In genomic region chr1:188027613-188028012, GRCh38 we compare ENCODE assay signal across 10 cellular contexts.
A peak's percentile ranks its signal among the peaks of the same experiment; 100 is the strongest.
DNase-seq lines count a peak whose midpoint lies in the region; ATAC-seq and TF ChIP-seq lines count a peak whose summit lies in the region.
"Had no signal": no experiment of that assay in that cellular context is flagged by ENCODE, and none has a peak within 500 bp of the region (broad histone marks: within the 10 kb centered on the region; RNA-seq: fewer than 3 reads in every experiment).

No MANE protein-coding gene starts in this region.

- CTCF ChIA-PET in BJ (lab: Yijun Ruan, JAX), result no interaction called here

- no peaks in the 10 kb centered on the region for H3K27me3 ChIP-seq in BJ (ENCODE audit: control insufficient read depth, insufficient read depth, low read length)
- no peaks in the 10 kb centered on the region for H3K27me3 ChIP-seq in effector memory CD4-positive, alpha-beta T cell (replicated peaks; ENCODE audit: control insufficient read depth, insufficient read depth, low read length, poor library complexity, severe bottlenecking)

- no peaks in the 10 kb centered on the region for H3K9me3 ChIP-seq in effector memory CD4-positive, alpha-beta T cell (ENCODE audit: control insufficient read depth, low read length)

- DNase-seq in BJ (ENCODE audit: low read depth), result peak; percentile 26
- DNase-seq in HT1080 (ENCODE audit: low read depth), result peak; percentile 90
- DNase-seq in fibroblast of the conjunctiva (ENCODE audit: low read depth), result peak; percentile 71
- no peak for DNase-seq in effector CD8-positive, alpha-beta T cell (lab: John Stamatoyannopoulos, UW)
- no peak for DNase-seq in effector memory CD4-positive, alpha-beta T cell
- DNase-seq in middle frontal gyrus (ENCODE audit: extremely low spot score, low spot score), result no peak
- DNase-seq: NCI-H187 treated with DMSO at 0.1 percent for 48 hours; stimulated activated naive CD4-positive, alpha-beta T cell treated with Interleukin-2 at 50 U/mL for 16 hours had no signal

- H3K4me3 ChIP-seq in BJ (ENCODE audit: low read depth, low read length), result no peak overlapping the region
- no peak overlapping the region for H3K4me3 ChIP-seq in effector memory CD4-positive, alpha-beta T cell (ENCODE audit: insufficient read depth, low read depth, low read length, poor library complexity, severe bottlenecking)

- no peak for TF ChIP-seq CTCF in BJ (IDR thresholded peaks at IDR 0.05; ENCODE audit: insufficient read depth, low read depth, low read length)

- no peaks in the 10 kb centered on the region for H3K36me3 ChIP-seq in BJ (ENCODE audit: control insufficient read depth, insufficient read depth, low read length)
- no peaks in the 10 kb centered on the region for H3K36me3 ChIP-seq in effector memory CD4-positive, alpha-beta T cell (ENCODE audit: control insufficient read depth, insufficient read depth, low read length)

- peaks cover 2% of the 10 kb centered on the region for H3K4me1 ChIP-seq in effector memory CD4-positive, alpha-beta T cell (ENCODE audit: control insufficient read depth, insufficient read depth, low read length, poor library complexity, severe bottlenecking)

- peak; percentile 85 for ATAC-seq in GM21390 (IDR thresholded peaks at IDR 0.05; ENCODE audit: unreplicated experiment)
- ATAC-seq in GM21367 (IDR thresholded peaks at IDR 0.05; ENCODE audit: unreplicated experiment), result no peak

- POLR2A ChIA-PET in BJ (lab: Charles Lee), result no interaction called here

- H3K27ac ChIP-seq in effector memory CD4-positive, alpha-beta T cell (ENCODE audit: insufficient read depth, low read length, poor library complexity, severe bottlenecking), result no peak overlapping the region

Comparison
In these comparisons a context has a peak if more than half of its experiments do, and no peak if none do; other contexts are left out.
1. DNase-seq: peak in BJ (single experiment), HT1080 (single experiment) and fibroblast of the conjunctiva (single experiment); none in effector CD8-positive, alpha-beta T cell (single experiment), effector memory CD4-positive, alpha-beta T cell (0 of 3) and middle frontal gyrus (single experiment).